In the genomic region with DNA sequence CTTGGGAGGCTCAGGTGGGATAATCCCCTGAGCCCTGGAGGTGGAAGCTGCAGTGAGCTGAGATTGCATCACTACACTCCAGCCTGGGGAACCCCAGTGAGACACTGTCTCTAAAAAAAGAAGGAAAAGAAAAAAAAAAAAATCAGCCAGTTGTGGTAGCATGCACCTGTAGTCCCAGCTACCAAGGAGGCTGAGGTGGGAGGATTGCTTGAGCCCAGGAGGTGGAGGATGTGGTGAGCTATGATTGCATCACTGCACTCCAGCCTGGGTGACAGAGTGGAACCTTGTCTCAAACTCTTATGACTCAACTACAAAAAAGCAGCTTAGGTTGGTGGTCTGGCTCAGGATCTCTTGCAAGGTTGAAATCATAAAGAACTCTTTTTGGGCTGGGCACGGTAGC, we compare ENCODE assay signal across 8 cellular contexts. TPM values are rescaled to one million over a fixed set of nuclear protein-coding genes. Genes with fewer than 3 reads are reported as not detected.
DNase-seq lines count a peak whose midpoint lies in the region; ATAC-seq and TF ChIP-seq lines count a peak whose summit lies in the region.

No MANE protein-coding gene starts in this region.

- peaks cover 31% of the 10 kb centered on the region for H3K4me1 ChIP-seq in OCI-LY7 (ENCODE audit: insufficient read depth, low read length, poor library complexity, severe bottlenecking)

- CTCF ChIA-PET in OCI-LY7 (lab: Charles Lee; ENCODE audit: unreplicated experiment), result no interaction called here
- CTCF ChIA-PET in activated naive CD4-positive, alpha-beta T cell treated with anti-CD3 and anti-CD28 coated beads, Interleukin-2, amount 10 ng/mL, durations not matched to agents 7 days and 5 days (lab: Charles Lee), result interaction anchor here (0.8 kb wide), 1 partner anchor 37 kb away, joined by 3 read pairs; the partner anchor contains the start of gene USP4

- peak overlapping the region; percentile 71 for H3K27ac Mint-ChIP-seq in activated naive CD4-positive, alpha-beta T cell treated with anti-CD3 and anti-CD28 coated beads, Interleukin-2, amount 10 ng/mL, durations not matched to agents 7 days and 5 days

- peak overlapping the region; percentile 13 for H3K4me3 ChIP-seq in OCI-LY7 (ENCODE audit: low read depth, low read length, poor library complexity, severe bottlenecking)

- peaks cover 25% of the 10 kb centered on the region for H3K4me1 Mint-ChIP-seq in activated naive CD4-positive, alpha-beta T cell treated with anti-CD3 and anti-CD28 coated beads, Interleukin-2, amount 10 ng/mL, durations not matched to agents 7 days and 5 days

- H3K4me3 Mint-ChIP-seq in activated naive CD4-positive, alpha-beta T cell treated with anti-CD3 and anti-CD28 coated beads, Interleukin-2, amount 10 ng/mL, durations not matched to agents 7 days and 5 days, result no peak overlapping the region

- H3K4me2 ChIP-seq in OCI-LY7 (ENCODE audit: low read length), result peak overlapping the region; percentile 37

- H2AFZ ChIP-seq in OCI-LY7 (ENCODE audit: low read length), result no peak overlapping the region

- POLR2A ChIA-PET in OCI-LY7 (lab: Charles Lee), result no interaction called here

- no peaks in the 10 kb centered on the region for H3K9me2 ChIP-seq in OCI-LY7 (ENCODE audit: insufficient read depth, low read length)

- H3K9me3 ChIP-seq in OCI-LY7 (ENCODE audit: low read length), result no peaks in the 10 kb centered on the region

- intact Hi-C loops in OCI-LY7 (cut with micrococcal nuclease; ENCODE audit: unreplicated experiment), result loop anchor here (1.0 kb wide), 1 partner anchor 19 kb away; the partner anchor contains the start of gene GPX1

- BruUV-seq in OCI-LY7 (replicated peaks; lab: Mats Ljungman, UMichigan), result no TSS peak

- ATAC-seq in omental fat pad (ENCODE audit: low FRiP score) (peak; percentile 33), HG03469 (IDR thresholded peaks at IDR 0.05; ENCODE audit: unreplicated experiment) (no peak), GM19328 (IDR thresholded peaks at IDR 0.05; ENCODE audit: unreplicated experiment) (no peak), HG03520 (IDR thresholded peaks at IDR 0.05; ENCODE audit: unreplicated experiment) (no peak)

- H3K9me3 Mint-ChIP-seq in activated naive CD4-positive, alpha-beta T cell treated with anti-CD3 and anti-CD28 coated beads, Interleukin-2, amount 10 ng/mL, durations not matched to agents 7 days and 5 days, result peaks cover 3% of the 10 kb centered on the region

- peak; percentile 22 for DNase-seq in CD1c-positive myeloid dendritic cell (ENCODE audit: extremely low spot score)
- peak; percentile 73 for DNase-seq in OCI-LY7 (ENCODE audit: low spot score)
- peak; percentile 58 for DNase-seq in activated naive CD4-positive, alpha-beta T cell treated with anti-CD3 and anti-CD28 coated beads, Interleukin-2, amount 10 ng/mL, durations not matched to agents 7 days and 5 days
- DNase-seq in omental fat pad (ENCODE audit: low spot score), result no peak
- no peak for DNase-seq in GM03348 (ENCODE audit: low spot score)

- TF ChIP-seq CTCF in OCI-LY7 (conservative IDR thresholded peaks at IDR 0.05; ENCODE audit: low read length) (no peak), omental fat pad (IDR thresholded peaks at IDR 0.05) (no peak)

- H3K36me3 Mint-ChIP-seq in activated naive CD4-positive, alpha-beta T cell treated with anti-CD3 and anti-CD28 coated beads, Interleukin-2, amount 10 ng/mL, durations not matched to agents 7 days and 5 days, result peaks cover 44% of the 10 kb centered on the region

- H3K36me3 ChIP-seq in OCI-LY7 (ENCODE audit: insufficient read depth, low read length), result peaks cover 63% of the 10 kb centered on the region

- peak overlapping the region; percentile 69 for H3K27ac ChIP-seq in OCI-LY7 (ENCODE audit: low read depth, low read length, poor library complexity, severe bottlenecking)

- peaks cover 4% of the 10 kb centered on the region; the same call in 1 of the 2 replicates for H4K20me1 ChIP-seq in OCI-LY7 (ENCODE audit: insufficient read depth, low read length)

- H3K27me3 Mint-ChIP-seq in activated naive CD4-positive, alpha-beta T cell treated with anti-CD3 and anti-CD28 coated beads, Interleukin-2, amount 10 ng/mL, durations not matched to agents 7 days and 5 days, result no peaks in the 10 kb centered on the region

- H3K79me2 ChIP-seq in OCI-LY7 (ENCODE audit: insufficient read depth, low read depth, low read length), result peaks cover 99% of the 10 kb centered on the region

RNA-seq across cellular contexts. Expression of gene GPX1, which starts 19.3 kb away (rescaled TPM):
- total RNA-seq in OCI-LY7 (2014; rRNA removed; shearing (Covaris generic)), result 77.6 and 82.3 TPM in 2 replicates
- total RNA-seq in OCI-LY7 (2022), result 119 and 148 TPM in 2 replicates
- 100 to 1,000 TPM; 318 to 730 (median 464) TPM for total RNA-seq in omental fat pad

RNA-seq across cellular contexts. Expression of gene RHOA, which starts 34.3 kb away (rescaled TPM):
- 218 and 219 TPM in 2 replicates for total RNA-seq in OCI-LY7 (2014; rRNA removed; shearing (Covaris generic))
- total RNA-seq in OCI-LY7 (2022) (373 and 403 TPM in 2 replicates), omental fat pad (100 to 1,000 TPM; 456 to 542 (median 494) TPM)

RNA-seq across cellular contexts. Expression of gene TCTA, which starts 34.7 kb away (rescaled TPM):
- 15.8 and 17.9 TPM in 2 replicates for total RNA-seq in OCI-LY7 (2014; rRNA removed; shearing (Covaris generic))
- total RNA-seq in OCI-LY7 (2022) (35.3 and 37.7 TPM in 2 replicates), omental fat pad (10 to 100 TPM; 15.1 to 30.9 (median 24.0) TPM)

RNA-seq across cellular contexts. Expression of gene USP4, which starts 37.6 kb away (rescaled TPM):
- 28.6 and 41.6 TPM in 2 replicates for total RNA-seq in OCI-LY7 (2014; rRNA removed; shearing (Covaris generic))
- total RNA-seq in OCI-LY7 (2022) (74.6 and 80.3 TPM in 2 replicates), omental fat pad (10 to 100 TPM; 17.3 to 43.3 (median 34.6) TPM)

RNA-seq across cellular contexts. Expression of gene AMT, which starts 44.8 kb away (rescaled TPM):
- total RNA-seq in OCI-LY7 (2014; rRNA removed; shearing (Covaris generic)), result 5.3 and 5.4 TPM in 2 replicates
- 6.0 and 7.8 TPM in 2 replicates for total RNA-seq in OCI-LY7 (2022)
- 1 to 10 TPM; 1.6 to 6.8 (median 3.3) TPM for total RNA-seq in omental fat pad

Comparison
In these comparisons a context has a peak if more than half of its experiments do, and no peak if none do; other contexts are left out.
1. DNase-seq: peak in CD1c-positive myeloid dendritic cell (single experiment), OCI-LY7 (single experiment) and activated naive CD4-positive, alpha-beta T cell treated with anti-CD3 and anti-CD28 coated beads, Interleukin-2, amount 10 ng/mL, durations not matched to agents 7 days and 5 days (single experiment); none in omental fat pad (single experiment) and GM03348 (single experiment).